In genomic region chr3:113838631-113839209, GRCh38 we compare ENCODE assay signal across 1 cellular context.
TF ChIP-seq lines count a peak whose summit lies in the region.

Gene GRAMD1C (plus strand): TSS chr3:113838788. CDS start chr3:113838910, 122 bp downstream.

TF ChIP-seq in HepG2, 621 proteins besides CTCF, POLR2A, EP300 and RAD21 (continued from another document):
- TF ChIP-seq ZBTB25 (CRISPR knock-in tag; IDR thresholded peaks at IDR 0.05), result peak; percentile 44; the same call in 1 of the 2 replicates
- peak; percentile 50; the same call in 1 of the 2 replicates for TF ChIP-seq KMT2B (CRISPR knock-in tag; IDR thresholded peaks at IDR 0.05)
- peak; percentile 12; the same call in 1 of the 2 replicates for TF ChIP-seq TARDBP (CRISPR knock-in tag; IDR thresholded peaks at IDR 0.05)
- TF ChIP-seq STAG1 (CRISPR knock-in tag; IDR thresholded peaks at IDR 0.05), result peak; percentile 73
- TF ChIP-seq SMAD1 (CRISPR knock-in tag; IDR thresholded peaks at IDR 0.05; ENCODE audit: borderline replicate concordance, low read depth), result no peak
- TF ChIP-seq ELF3 (CRISPR knock-in tag; IDR thresholded peaks at IDR 0.05), result 0 out of 2 replicates have a peak, but pooled peaks have one; percentile 26
- 0 out of 2 replicates have a peak, but pooled peaks have one; percentile 22 for TF ChIP-seq PRDM10 (CRISPR knock-in tag; IDR thresholded peaks at IDR 0.05; ENCODE audit: low read depth)
- TF ChIP-seq KDM2A (CRISPR knock-in tag; IDR thresholded peaks at IDR 0.05; ENCODE audit: borderline replicate concordance, low read depth), result peak; percentile 97
- TF ChIP-seq MXD4 (CRISPR knock-in tag; IDR thresholded peaks at IDR 0.05), result peak; percentile 55; the same call in 1 of the 2 replicates
- no peak for TF ChIP-seq NFE2L2 (IDR thresholded peaks at IDR 0.05; ENCODE audit: low read length)
- TF ChIP-seq MAZ (IDR thresholded peaks at IDR 0.05; ENCODE audit: borderline replicate concordance, low read depth, low read length), result no peak
- TF ChIP-seq MAZ (CRISPR knock-in tag; IDR thresholded peaks at IDR 0.05; ENCODE audit: low read depth), result peak; percentile 56; the same call in 1 of the 2 replicates
- peak; percentile 66 for TF ChIP-seq YY1 (IDR thresholded peaks at IDR 0.05; ENCODE audit: insufficient read depth, insufficient replicate concordance, low read depth, low read length)
- TF ChIP-seq SAP130 (CRISPR knock-in tag; IDR thresholded peaks at IDR 0.05; ENCODE audit: low read depth), result peak; percentile 65
- TF ChIP-seq ASH2L (IDR thresholded peaks at IDR 0.05; ENCODE audit: insufficient read length, low read depth, low read length), result peak; percentile 57
- TF ChIP-seq FOSL2 (CRISPR knock-in tag; IDR thresholded peaks at IDR 0.05), result peak; percentile 45; the same call in 1 of the 2 replicates
- TF ChIP-seq ZNF331 (CRISPR knock-in tag; IDR thresholded peaks at IDR 0.05), result peak; percentile 68
- TF ChIP-seq THRA (CRISPR knock-in tag; IDR thresholded peaks at IDR 0.05; ENCODE audit: borderline replicate concordance), result 0 out of 2 replicates have a peak, but pooled peaks have one; percentile 30
- TF ChIP-seq HNF1B (CRISPR knock-in tag; IDR thresholded peaks at IDR 0.05), result no peak
- no peak for TF ChIP-seq SOX13 (IDR thresholded peaks at IDR 0.05)
- TF ChIP-seq SOX13 (CRISPR knock-in tag; conservative IDR thresholded peaks at IDR 0.05 in 1 of 2, IDR thresholded peaks at IDR 0.05 in 1 of 2), result peak in 1 of 2 experiments; percentile 25; a peak in 1 of 4 replicates
- 0 out of 2 replicates have a peak, but pooled peaks have one; percentile 11 for TF ChIP-seq ZNF556 (CRISPR knock-in tag; IDR thresholded peaks at IDR 0.05; ENCODE audit: borderline replicate concordance)
- 0 out of 2 replicates have a peak, but pooled peaks have one; percentile 28 for TF ChIP-seq MIER3 (CRISPR knock-in tag; IDR thresholded peaks at IDR 0.05; ENCODE audit: borderline replicate concordance)
- no peak for TF ChIP-seq ZFYVE20 (CRISPR knock-in tag; IDR thresholded peaks at IDR 0.05; ENCODE audit: borderline replicate concordance, low read depth)
- TF ChIP-seq GMEB2 (CRISPR knock-in tag; IDR thresholded peaks at IDR 0.05; ENCODE audit: low read depth), result no peak
- no peak for TF ChIP-seq JARID2 (CRISPR knock-in tag; IDR thresholded peaks at IDR 0.05; ENCODE audit: insufficient replicate concordance)
